ENCODE assay signal across 8 cellular contexts in the genomic region with DNA sequence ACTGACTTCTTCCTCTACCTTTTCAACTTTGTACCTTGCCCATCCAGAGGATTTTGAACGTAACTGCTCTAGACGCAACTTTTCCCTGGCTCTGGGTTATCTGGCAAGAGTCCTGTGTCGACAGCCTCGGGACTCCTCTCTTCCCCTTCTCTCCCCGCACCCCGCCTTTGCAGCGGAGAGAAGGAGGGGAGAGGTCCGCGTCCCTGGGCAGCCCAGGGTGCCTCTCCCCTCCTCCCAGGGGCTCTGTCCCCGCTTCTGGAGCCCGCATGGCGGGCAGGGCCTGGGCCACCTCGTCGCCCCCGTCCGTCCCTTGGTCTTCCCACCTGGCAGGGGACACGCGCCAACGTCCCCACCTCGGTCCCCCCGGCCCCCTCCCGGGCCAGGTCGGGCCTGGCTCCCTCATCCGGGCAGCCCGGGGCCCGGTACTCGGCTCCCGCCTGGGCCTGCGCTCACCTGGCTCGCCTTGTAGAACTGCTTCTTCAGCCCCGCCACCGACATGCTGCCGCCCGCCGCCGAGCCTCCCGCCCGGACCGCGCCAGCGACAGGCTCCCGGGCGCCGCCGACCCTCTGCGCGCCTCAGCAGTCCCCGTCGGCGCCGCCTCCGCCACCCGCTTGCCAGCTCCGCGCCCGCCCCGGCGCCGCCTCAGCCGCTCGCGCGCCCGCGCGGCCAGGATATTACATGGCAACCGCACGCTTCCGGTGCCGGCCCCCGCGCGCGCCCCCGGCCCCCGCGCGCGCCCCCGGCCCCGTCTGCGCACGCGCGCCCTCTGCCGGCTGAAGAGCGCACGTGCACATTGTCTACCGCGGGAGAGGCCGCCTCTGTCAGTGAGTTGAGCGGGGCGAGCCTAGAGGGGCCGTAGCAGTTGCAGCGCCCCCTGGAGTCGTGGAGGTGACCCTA. TPM values are rescaled to one million over a fixed set of nuclear protein-coding genes. Genes with fewer than 3 reads are reported as not detected.
DNase-seq lines count a peak whose midpoint lies in the region; ATAC-seq and TF ChIP-seq lines count a peak whose summit lies in the region.

A gene with protein sequence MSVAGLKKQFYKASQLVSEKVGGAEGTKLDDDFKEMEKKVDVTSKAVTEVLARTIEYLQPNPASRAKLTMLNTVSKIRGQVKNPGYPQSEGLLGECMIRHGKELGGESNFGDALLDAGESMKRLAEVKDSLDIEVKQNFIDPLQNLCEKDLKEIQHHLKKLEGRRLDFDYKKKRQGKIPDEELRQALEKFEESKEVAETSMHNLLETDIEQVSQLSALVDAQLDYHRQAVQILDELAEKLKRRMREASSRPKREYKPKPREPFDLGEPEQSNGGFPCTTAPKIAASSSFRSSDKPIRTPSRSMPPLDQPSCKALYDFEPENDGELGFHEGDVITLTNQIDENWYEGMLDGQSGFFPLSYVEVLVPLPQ (minus strand): TSS at position 677 of the 898 bp plus-strand sequence. CDS start 179 bp downstream, at position 498.

- peak within 1 kb of the TSS; percentile 96 for H3K4me3 Mint-ChIP-seq in CD4-positive, alpha-beta T cell
- H3K4me3 Mint-ChIP-seq in activated CD4-positive, alpha-beta memory T cell treated with anti-CD3 and anti-CD28 coated beads for 36 hours = peak within 1 kb of the TSS; percentile 82

- CTCF ChIA-PET in CD4-positive, alpha-beta T cell (lab: Charles Lee) = interaction anchor here (0.5 to 3.2 kb wide), 23 partner anchors 8 to 393 kb away, joined by 3 to 63 read pairs (median 5); a partner anchor contains a TSS
- CTCF ChIA-PET in activated CD4-positive, alpha-beta memory T cell treated with anti-CD3 and anti-CD28 coated beads for 36 hours (lab: Charles Lee) = interaction anchor here (0.6 to 3.2 kb wide), 20 partner anchors 9 to 153 kb away, joined by 3 to 52 read pairs (median 6); a partner anchor contains a TSS

- POLR2A ChIA-PET in CD4-positive, alpha-beta T cell (lab: Charles Lee) = interaction anchor here (0.6 to 3.3 kb wide), 14 partner anchors 9 to 842 kb away, joined by 3 to 33 read pairs (median 4); a partner anchor contains a TSS
- POLR2A ChIA-PET in activated CD4-positive, alpha-beta memory T cell treated with anti-CD3 and anti-CD28 coated beads for 36 hours (lab: Charles Lee) = interaction anchor here (0.6 to 3.1 kb wide), 5 partner anchors 21 to 441 kb away, joined by 3 to 23 read pairs (median 4); a partner anchor contains a TSS

- peak within 1 kb of the TSS; percentile 91 for H3K27ac ChIP-seq in CD4-positive, alpha-beta T cell (ENCODE audit: low read depth, low read length)
- peak within 1 kb of the TSS; percentile 94 for H3K27ac ChIP-seq in lower lobe of right lung

- peak within 1 kb of the TSS; percentile 95 for H3K27ac Mint-ChIP-seq in CD4-positive, alpha-beta T cell
- H3K27ac Mint-ChIP-seq in activated CD4-positive, alpha-beta memory T cell treated with anti-CD3 and anti-CD28 coated beads for 36 hours = peak within 1 kb of the TSS; percentile 86

- peaks cover 51% of the 10 kb centered on the region for H3K4me1 ChIP-seq in lower lobe of right lung

- H3K36me3 ChIP-seq in lower lobe of right lung = peaks cover 30% of the 10 kb centered on the region

- peaks cover 70% of the 10 kb centered on the region for H3K4me1 Mint-ChIP-seq in CD4-positive, alpha-beta T cell (ENCODE audit: low read depth)
- peaks cover 62% of the 10 kb centered on the region for H3K4me1 Mint-ChIP-seq in activated CD4-positive, alpha-beta memory T cell treated with anti-CD3 and anti-CD28 coated beads for 36 hours (ENCODE audit: low read depth)

- peak; percentile 61 for ATAC-seq in CD4-positive, alpha-beta T cell (ENCODE audit: poor library complexity)
- ATAC-seq in GM19438 (IDR thresholded peaks at IDR 0.05; ENCODE audit: low read depth, unreplicated experiment) = peak; percentile 53
- peak; percentile 49 for ATAC-seq in HG03571 (IDR thresholded peaks at IDR 0.05; ENCODE audit: unreplicated experiment)
- ATAC-seq in lower lobe of right lung = peak; percentile 82 to 94

- no peaks in the 10 kb centered on the region for H3K27me3 Mint-ChIP-seq in CD4-positive, alpha-beta T cell
- no peaks in the 10 kb centered on the region for H3K27me3 Mint-ChIP-seq in activated CD4-positive, alpha-beta memory T cell treated with anti-CD3 and anti-CD28 coated beads for 36 hours

- no peaks in the 10 kb centered on the region for H3K9me3 ChIP-seq in CD4-positive, alpha-beta T cell (ENCODE audit: control insufficient read depth, low read length)
- no peaks in the 10 kb centered on the region for H3K9me3 ChIP-seq in lower lobe of right lung

- peak; percentile 82 to 96 (median 91) for DNase-seq in CD4-positive, alpha-beta T cell
- peak; percentile 89 for DNase-seq in NCI-H774 (lab: John Stamatoyannopoulos, UW)
- peak; percentile 94 for DNase-seq in activated CD4-positive, alpha-beta memory T cell treated with anti-CD3 and anti-CD28 coated beads for 36 hours
- DNase-seq in ecto neural progenitor cell (ENCODE audit: low spot score) = peak; percentile 95
- DNase-seq in lower lobe of right lung = peak; percentile 95
- peak; percentile 89 to 90 (median 89) for DNase-seq in stimulated activated CD4-positive, alpha-beta T cell treated with anti-CD3 and anti-CD28 coated beads, TNF-alpha, amount 100 ng/mL, for 24 hours (ENCODE audit: low read depth in 3 of 3)

- H3K4me3 ChIP-seq in lower lobe of right lung = peak within 1 kb of the TSS; percentile 97

- peak; percentile 88 for TF ChIP-seq CTCF in CD4-positive, alpha-beta T cell (IDR thresholded peaks at IDR 0.05)
- peak; percentile 81 for TF ChIP-seq CTCF in lower lobe of right lung (IDR thresholded peaks at IDR 0.05)

- no peaks in the 10 kb centered on the region for H3K27me3 ChIP-seq in CD4-positive, alpha-beta T cell (ENCODE audit: control insufficient read depth, insufficient read depth, low read length)
- no peaks in the 10 kb centered on the region for H3K27me3 ChIP-seq in lower lobe of right lung (ENCODE audit: low read depth)

- H3K9me3 Mint-ChIP-seq in CD4-positive, alpha-beta T cell = no peaks in the 10 kb centered on the region
- no peaks in the 10 kb centered on the region for H3K9me3 Mint-ChIP-seq in activated CD4-positive, alpha-beta memory T cell treated with anti-CD3 and anti-CD28 coated beads for 36 hours

- intact Hi-C loops in CD4-positive, alpha-beta T cell (cut with DNase I, micrococcal nuclease) = loop anchor here (1.0 to 10.0 kb wide), 9 partner anchors 31 to 1225 kb away; a partner anchor contains a TSS
- intact Hi-C loops in activated CD4-positive, alpha-beta memory T cell treated with anti-CD3 and anti-CD28 coated beads for 36 hours (cut with micrococcal nuclease) = loop anchor here (1.0 to 5.0 kb wide), 7 partner anchors 20 to 637 kb away; a partner anchor contains a TSS
- intact Hi-C loops in lower lobe of right lung (cut with DNase I) = no loop called here

- peaks cover 36% of the 10 kb centered on the region for H3K36me3 Mint-ChIP-seq in CD4-positive, alpha-beta T cell (ENCODE audit: low read depth)
- H3K36me3 Mint-ChIP-seq in activated CD4-positive, alpha-beta memory T cell treated with anti-CD3 and anti-CD28 coated beads for 36 hours = peaks cover 26% of the 10 kb centered on the region

RNA-seq across cellular contexts. Expression of the gene that starts here (rescaled TPM):
- total RNA-seq in CD4-positive, alpha-beta T cell = 10 to 100 TPM; 39.3 to 40.9 TPM
- 10 to 100 TPM; 38.1 to 42.0 TPM for total RNA-seq in activated CD4-positive, alpha-beta memory T cell treated with anti-CD3 and anti-CD28 coated beads for 36 hours
- 44.3 TPM for total RNA-seq in lower lobe of right lung

Comparison
In these comparisons a context has a peak if more than half of its experiments do, and no peak if none do; other contexts are left out.
1. Peak in every context shown above with its lines: DNase-seq, ATAC-seq, H3K4me3 ChIP-seq and H3K27ac ChIP-seq.